In genomic region chr3:45001738-45002137, GRCh38 we compare ENCODE assay signal across 1 cellular context.
TF ChIP-seq lines count a peak whose summit lies in the region.

No MANE protein-coding gene starts in this region.

TF ChIP-seq in endothelial cell of umbilical vein, 7 proteins besides CTCF, POLR2A, EP300 and RAD21:
- TF ChIP-seq POLR2AphosphoS5 (IDR thresholded peaks at IDR 0.05; ENCODE audit: insufficient read depth, low read depth, low read length) (no peak), JUN (IDR thresholded peaks at IDR 0.05; ENCODE audit: borderline replicate concordance, insufficient read depth, insufficient read length, low read depth) (no peak), GATA2 (IDR thresholded peaks at IDR 0.05; ENCODE audit: insufficient read depth, insufficient read length, low read depth, low read length) (no peak), EZH2 (IDR thresholded peaks at IDR 0.05; ENCODE audit: borderline replicate concordance, low read depth, low read length, severe bottlenecking) (no peak), FOS (IDR thresholded peaks at IDR 0.05; ENCODE audit: borderline replicate concordance, insufficient read depth, low read length) (no peak), MYC (IDR thresholded peaks at IDR 0.05; ENCODE audit: low read depth, low read length) (no peak), MAX (IDR thresholded peaks at IDR 0.05; ENCODE audit: insufficient read depth, insufficient read length) (no peak)
